In the genomic region with DNA sequence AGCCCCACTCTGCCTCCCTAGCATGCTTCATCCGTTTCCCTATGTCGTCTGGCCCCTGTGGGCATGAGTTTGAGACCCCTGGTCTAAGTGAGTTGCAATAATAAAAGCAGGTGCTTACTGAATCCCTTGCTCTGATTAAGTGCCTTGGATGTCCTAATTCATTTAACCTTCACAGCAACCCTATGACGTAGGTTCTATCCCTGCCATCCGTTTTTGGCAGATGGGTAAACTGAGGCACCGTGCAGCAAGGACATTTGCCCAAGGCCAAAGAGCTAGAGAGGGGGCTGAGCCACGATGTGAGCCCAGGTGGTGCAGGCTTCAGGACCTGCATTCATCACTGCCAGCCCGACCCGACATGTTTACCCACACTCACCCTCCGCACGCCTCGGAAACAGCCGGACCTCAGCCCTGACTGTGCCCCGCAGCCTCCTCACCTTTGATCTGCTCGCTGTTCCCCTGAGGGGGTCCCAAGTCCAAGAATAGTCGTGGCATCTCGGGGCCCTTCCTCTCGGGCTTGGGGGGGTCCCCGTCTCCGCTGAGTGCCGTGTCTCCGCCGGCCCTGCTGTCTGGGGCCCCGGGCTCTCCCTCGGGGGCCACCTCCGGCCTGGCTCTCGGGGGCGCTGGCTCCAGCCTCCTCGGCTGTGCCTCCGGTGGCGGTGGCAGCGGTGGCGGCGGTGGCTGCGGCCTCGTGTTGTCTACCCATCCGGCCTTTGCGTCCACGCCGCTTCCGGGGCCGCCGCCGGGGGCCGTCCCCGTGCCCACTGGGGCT, we compare ENCODE assay signal across 1 cellular context.
TF ChIP-seq lines count a peak whose summit lies in the region.

No MANE protein-coding gene starts in this region.

TF ChIP-seq in HCT116, 20 proteins besides CTCF, POLR2A, EP300 and RAD21:
- TF ChIP-seq SIN3A (IDR thresholded peaks at IDR 0.05; ENCODE audit: low read depth), result no peak
- TF ChIP-seq FOSL1 (IDR thresholded peaks at IDR 0.05; ENCODE audit: low read depth), result no peak
- TF ChIP-seq CBX3 (IDR thresholded peaks at IDR 0.05; ENCODE audit: low read depth), result no peak
- TF ChIP-seq ATF3 (IDR thresholded peaks at IDR 0.05), result no peak
- peak; percentile 32 for TF ChIP-seq POLR2AphosphoS5 (IDR thresholded peaks at IDR 0.05; ENCODE audit: low read depth, low read length)
- TF ChIP-seq MAX (IDR thresholded peaks at IDR 0.05), result no peak
- TF ChIP-seq EZH2 (IDR thresholded peaks at IDR 0.05), result no peak
